In the genomic region with DNA sequence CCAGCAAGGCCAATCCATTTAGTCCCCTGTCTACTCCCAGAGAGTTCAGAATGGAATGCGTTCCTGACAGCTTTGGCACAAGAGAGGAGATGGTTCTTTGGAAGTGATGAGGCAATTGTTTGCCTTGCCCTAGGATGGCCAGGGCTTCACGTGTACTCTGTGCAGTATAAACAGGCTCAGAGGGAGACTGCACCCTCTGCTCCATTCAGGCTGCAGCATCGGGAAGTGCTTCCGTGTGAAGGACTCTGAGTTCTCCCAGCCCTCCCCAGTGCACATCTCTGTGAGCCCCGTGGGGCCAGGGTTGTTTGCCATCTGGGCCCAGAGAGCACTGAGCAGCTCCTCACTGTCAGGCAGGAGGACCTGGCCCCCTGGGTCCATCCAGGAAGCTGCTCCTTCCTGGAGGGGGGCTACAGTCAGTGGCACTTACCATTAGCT, we compare ENCODE assay signal across 1 cellular context.
A peak's percentile ranks its signal among the peaks of the same experiment; 100 is the strongest.
TF ChIP-seq lines count a peak whose summit lies in the region.

No MANE protein-coding gene starts in this region.

TF ChIP-seq in HepG2, 621 proteins besides CTCF, POLR2A, EP300 and RAD21 (continued from another document and continues in another):
- TF ChIP-seq ZNF792 (CRISPR knock-in tag; IDR thresholded peaks at IDR 0.05) (0 out of 2 replicates have a peak, but pooled peaks have one; percentile 52), BCL6 (CRISPR knock-in tag; IDR thresholded peaks at IDR 0.05) (peak; percentile 80), ZNF775 (CRISPR knock-in tag; IDR thresholded peaks at IDR 0.05; ENCODE audit: borderline replicate concordance) (no peak), MXD4 (CRISPR knock-in tag; IDR thresholded peaks at IDR 0.05) (peak; percentile 80), FOXC1 (CRISPR knock-in tag; IDR thresholded peaks at IDR 0.05; ENCODE audit: borderline replicate concordance) (no peak), TAF1 (CRISPR knock-in tag; IDR thresholded peaks at IDR 0.05) (peak; percentile 21; the same call in 1 of the 2 replicates), PAX8 (CRISPR knock-in tag; IDR thresholded peaks at IDR 0.05; ENCODE audit: borderline replicate concordance) (no peak), PLRG1 (conservative IDR thresholded peaks at IDR 0.05) (no peak), HMGA1 (CRISPR knock-in tag; conservative IDR thresholded peaks at IDR 0.05) (no peak), CAMTA2 (CRISPR knock-in tag; IDR thresholded peaks at IDR 0.05; ENCODE audit: borderline replicate concordance) (no peak), ZSCAN21 (CRISPR knock-in tag; IDR thresholded peaks at IDR 0.05; ENCODE audit: borderline replicate concordance) (peak; percentile 86; the same call in 1 of the 2 replicates), ZNF674 (CRISPR knock-in tag; IDR thresholded peaks at IDR 0.05; ENCODE audit: low read depth) (0 out of 2 replicates have a peak, but pooled peaks have one; percentile 61), EED (CRISPR knock-in tag; IDR thresholded peaks at IDR 0.05) (no peak; the same call in 1 of the 2 replicates), ZBTB20 (CRISPR knock-in tag; IDR thresholded peaks at IDR 0.05; ENCODE audit: borderline replicate concordance, low read depth) (peak; percentile 60; the same call in 1 of the 2 replicates), MXI1 (IDR thresholded peaks at IDR 0.05; ENCODE audit: borderline replicate concordance, low read depth, low read length) (peak; percentile 61; the same call in 1 of the 3 replicates), GTF2F1 (IDR thresholded peaks at IDR 0.05; ENCODE audit: low read length) (no peak), HES4 (CRISPR knock-in tag; IDR thresholded peaks at IDR 0.05; ENCODE audit: borderline replicate concordance) (no peak)
- TF ChIP-seq, protein P1, sequence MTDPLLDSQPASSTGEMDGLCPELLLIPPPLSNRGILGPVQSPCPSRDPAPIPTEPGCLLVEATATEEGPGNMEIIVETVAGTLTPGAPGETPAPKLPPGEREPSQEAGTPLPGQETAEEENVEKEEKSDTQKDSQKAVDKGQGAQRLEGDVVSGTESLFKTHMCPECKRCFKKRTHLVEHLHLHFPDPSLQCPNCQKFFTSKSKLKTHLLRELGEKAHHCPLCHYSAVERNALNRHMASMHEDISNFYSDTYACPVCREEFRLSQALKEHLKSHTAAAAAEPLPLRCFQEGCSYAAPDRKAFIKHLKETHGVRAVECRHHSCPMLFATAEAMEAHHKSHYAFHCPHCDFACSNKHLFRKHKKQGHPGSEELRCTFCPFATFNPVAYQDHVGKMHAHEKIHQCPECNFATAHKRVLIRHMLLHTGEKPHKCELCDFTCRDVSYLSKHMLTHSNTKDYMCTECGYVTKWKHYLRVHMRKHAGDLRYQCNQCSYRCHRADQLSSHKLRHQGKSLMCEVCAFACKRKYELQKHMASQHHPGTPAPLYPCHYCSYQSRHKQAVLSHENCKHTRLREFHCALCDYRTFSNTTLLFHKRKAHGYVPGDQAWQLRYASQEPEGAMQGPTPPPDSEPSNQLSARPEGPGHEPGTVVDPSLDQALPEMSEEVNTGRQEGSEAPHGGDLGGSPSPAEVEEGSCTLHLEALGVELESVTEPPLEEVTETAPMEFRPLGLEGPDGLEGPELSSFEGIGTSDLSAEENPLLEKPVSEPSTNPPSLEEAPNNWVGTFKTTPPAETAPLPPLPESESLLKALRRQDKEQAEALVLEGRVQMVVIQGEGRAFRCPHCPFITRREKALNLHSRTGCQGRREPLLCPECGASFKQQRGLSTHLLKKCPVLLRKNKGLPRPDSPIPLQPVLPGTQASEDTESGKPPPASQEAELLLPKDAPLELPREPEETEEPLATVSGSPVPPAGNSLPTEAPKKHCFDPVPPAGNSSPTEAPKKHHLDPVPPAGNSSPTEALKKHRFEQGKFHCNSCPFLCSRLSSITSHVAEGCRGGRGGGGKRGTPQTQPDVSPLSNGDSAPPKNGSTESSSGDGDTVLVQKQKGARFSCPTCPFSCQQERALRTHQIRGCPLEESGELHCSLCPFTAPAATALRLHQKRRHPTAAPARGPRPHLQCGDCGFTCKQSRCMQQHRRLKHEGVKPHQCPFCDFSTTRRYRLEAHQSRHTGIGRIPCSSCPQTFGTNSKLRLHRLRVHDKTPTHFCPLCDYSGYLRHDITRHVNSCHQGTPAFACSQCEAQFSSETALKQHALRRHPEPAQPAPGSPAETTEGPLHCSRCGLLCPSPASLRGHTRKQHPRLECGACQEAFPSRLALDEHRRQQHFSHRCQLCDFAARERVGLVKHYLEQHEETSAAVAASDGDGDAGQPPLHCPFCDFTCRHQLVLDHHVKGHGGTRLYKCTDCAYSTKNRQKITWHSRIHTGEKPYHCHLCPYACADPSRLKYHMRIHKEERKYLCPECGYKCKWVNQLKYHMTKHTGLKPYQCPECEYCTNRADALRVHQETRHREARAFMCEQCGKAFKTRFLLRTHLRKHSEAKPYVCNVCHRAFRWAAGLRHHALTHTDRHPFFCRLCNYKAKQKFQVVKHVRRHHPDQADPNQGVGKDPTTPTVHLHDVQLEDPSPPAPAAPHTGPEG (CRISPR knock-in tag; IDR thresholded peaks at IDR 0.05), result no peak
- TF ChIP-seq, protein P2, sequence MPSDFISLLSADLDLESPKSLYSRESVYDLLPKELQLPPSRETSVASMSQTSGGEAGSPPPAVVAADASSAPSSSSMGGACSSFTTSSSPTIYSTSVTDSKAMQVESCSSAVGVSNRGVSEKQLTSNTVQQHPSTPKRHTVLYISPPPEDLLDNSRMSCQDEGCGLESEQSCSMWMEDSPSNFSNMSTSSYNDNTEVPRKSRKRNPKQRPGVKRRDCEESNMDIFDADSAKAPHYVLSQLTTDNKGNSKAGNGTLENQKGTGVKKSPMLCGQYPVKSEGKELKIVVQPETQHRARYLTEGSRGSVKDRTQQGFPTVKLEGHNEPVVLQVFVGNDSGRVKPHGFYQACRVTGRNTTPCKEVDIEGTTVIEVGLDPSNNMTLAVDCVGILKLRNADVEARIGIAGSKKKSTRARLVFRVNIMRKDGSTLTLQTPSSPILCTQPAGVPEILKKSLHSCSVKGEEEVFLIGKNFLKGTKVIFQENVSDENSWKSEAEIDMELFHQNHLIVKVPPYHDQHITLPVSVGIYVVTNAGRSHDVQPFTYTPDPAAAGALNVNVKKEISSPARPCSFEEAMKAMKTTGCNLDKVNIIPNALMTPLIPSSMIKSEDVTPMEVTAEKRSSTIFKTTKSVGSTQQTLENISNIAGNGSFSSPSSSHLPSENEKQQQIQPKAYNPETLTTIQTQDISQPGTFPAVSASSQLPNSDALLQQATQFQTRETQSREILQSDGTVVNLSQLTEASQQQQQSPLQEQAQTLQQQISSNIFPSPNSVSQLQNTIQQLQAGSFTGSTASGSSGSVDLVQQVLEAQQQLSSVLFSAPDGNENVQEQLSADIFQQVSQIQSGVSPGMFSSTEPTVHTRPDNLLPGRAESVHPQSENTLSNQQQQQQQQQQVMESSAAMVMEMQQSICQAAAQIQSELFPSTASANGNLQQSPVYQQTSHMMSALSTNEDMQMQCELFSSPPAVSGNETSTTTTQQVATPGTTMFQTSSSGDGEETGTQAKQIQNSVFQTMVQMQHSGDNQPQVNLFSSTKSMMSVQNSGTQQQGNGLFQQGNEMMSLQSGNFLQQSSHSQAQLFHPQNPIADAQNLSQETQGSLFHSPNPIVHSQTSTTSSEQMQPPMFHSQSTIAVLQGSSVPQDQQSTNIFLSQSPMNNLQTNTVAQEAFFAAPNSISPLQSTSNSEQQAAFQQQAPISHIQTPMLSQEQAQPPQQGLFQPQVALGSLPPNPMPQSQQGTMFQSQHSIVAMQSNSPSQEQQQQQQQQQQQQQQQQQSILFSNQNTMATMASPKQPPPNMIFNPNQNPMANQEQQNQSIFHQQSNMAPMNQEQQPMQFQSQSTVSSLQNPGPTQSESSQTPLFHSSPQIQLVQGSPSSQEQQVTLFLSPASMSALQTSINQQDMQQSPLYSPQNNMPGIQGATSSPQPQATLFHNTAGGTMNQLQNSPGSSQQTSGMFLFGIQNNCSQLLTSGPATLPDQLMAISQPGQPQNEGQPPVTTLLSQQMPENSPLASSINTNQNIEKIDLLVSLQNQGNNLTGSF (CRISPR knock-in tag; IDR thresholded peaks at IDR 0.05), result no peak
- TF ChIP-seq, protein P3, sequence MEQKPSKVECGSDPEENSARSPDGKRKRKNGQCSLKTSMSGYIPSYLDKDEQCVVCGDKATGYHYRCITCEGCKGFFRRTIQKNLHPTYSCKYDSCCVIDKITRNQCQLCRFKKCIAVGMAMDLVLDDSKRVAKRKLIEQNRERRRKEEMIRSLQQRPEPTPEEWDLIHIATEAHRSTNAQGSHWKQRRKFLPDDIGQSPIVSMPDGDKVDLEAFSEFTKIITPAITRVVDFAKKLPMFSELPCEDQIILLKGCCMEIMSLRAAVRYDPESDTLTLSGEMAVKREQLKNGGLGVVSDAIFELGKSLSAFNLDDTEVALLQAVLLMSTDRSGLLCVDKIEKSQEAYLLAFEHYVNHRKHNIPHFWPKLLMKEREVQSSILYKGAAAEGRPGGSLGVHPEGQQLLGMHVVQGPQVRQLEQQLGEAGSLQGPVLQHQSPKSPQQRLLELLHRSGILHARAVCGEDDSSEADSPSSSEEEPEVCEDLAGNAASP (CRISPR knock-in tag; IDR thresholded peaks at IDR 0.05; ENCODE audit: borderline replicate concordance), result peak; percentile 93
- TF ChIP-seq, protein P4, sequence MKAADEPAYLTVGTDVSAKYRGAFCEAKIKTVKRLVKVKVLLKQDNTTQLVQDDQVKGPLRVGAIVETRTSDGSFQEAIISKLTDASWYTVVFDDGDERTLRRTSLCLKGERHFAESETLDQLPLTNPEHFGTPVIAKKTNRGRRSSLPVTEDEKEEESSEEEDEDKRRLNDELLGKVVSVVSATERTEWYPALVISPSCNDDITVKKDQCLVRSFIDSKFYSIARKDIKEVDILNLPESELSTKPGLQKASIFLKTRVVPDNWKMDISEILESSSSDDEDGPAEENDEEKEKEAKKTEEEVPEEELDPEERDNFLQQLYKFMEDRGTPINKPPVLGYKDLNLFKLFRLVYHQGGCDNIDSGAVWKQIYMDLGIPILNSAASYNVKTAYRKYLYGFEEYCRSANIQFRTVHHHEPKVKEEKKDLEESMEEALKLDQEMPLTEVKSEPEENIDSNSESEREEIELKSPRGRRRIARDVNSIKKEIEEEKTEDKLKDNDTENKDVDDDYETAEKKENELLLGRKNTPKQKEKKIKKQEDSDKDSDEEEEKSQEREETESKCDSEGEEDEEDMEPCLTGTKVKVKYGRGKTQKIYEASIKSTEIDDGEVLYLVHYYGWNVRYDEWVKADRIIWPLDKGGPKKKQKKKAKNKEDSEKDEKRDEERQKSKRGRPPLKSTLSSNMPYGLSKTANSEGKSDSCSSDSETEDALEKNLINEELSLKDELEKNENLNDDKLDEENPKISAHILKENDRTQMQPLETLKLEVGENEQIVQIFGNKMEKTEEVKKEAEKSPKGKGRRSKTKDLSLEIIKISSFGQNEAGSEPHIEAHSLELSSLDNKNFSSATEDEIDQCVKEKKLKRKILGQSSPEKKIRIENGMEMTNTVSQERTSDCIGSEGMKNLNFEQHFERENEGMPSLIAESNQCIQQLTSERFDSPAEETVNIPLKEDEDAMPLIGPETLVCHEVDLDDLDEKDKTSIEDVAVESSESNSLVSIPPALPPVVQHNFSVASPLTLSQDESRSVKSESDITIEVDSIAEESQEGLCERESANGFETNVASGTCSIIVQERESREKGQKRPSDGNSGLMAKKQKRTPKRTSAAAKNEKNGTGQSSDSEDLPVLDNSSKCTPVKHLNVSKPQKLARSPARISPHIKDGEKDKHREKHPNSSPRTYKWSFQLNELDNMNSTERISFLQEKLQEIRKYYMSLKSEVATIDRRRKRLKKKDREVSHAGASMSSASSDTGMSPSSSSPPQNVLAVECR (CRISPR knock-in tag; IDR thresholded peaks at IDR 0.05; ENCODE audit: borderline replicate concordance), result peak; percentile 71; the same call in 1 of the 2 replicates
- TF ChIP-seq, protein P5, sequence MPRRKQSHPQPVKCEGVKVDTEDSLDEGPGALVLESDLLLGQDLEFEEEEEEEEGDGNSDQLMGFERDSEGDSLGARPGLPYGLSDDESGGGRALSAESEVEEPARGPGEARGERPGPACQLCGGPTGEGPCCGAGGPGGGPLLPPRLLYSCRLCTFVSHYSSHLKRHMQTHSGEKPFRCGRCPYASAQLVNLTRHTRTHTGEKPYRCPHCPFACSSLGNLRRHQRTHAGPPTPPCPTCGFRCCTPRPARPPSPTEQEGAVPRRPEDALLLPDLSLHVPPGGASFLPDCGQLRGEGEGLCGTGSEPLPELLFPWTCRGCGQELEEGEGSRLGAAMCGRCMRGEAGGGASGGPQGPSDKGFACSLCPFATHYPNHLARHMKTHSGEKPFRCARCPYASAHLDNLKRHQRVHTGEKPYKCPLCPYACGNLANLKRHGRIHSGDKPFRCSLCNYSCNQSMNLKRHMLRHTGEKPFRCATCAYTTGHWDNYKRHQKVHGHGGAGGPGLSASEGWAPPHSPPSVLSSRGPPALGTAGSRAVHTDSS (CRISPR knock-in tag; conservative IDR thresholded peaks at IDR 0.05), result no peak
- TF ChIP-seq, protein P6, sequence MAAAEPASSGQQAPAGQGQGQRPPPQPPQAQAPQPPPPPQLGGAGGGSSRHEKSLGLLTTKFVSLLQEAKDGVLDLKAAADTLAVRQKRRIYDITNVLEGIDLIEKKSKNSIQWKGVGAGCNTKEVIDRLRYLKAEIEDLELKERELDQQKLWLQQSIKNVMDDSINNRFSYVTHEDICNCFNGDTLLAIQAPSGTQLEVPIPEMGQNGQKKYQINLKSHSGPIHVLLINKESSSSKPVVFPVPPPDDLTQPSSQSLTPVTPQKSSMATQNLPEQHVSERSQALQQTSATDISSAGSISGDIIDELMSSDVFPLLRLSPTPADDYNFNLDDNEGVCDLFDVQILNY (CRISPR knock-in tag; conservative IDR thresholded peaks at IDR 0.05), result no peak
- TF ChIP-seq, protein P7, sequence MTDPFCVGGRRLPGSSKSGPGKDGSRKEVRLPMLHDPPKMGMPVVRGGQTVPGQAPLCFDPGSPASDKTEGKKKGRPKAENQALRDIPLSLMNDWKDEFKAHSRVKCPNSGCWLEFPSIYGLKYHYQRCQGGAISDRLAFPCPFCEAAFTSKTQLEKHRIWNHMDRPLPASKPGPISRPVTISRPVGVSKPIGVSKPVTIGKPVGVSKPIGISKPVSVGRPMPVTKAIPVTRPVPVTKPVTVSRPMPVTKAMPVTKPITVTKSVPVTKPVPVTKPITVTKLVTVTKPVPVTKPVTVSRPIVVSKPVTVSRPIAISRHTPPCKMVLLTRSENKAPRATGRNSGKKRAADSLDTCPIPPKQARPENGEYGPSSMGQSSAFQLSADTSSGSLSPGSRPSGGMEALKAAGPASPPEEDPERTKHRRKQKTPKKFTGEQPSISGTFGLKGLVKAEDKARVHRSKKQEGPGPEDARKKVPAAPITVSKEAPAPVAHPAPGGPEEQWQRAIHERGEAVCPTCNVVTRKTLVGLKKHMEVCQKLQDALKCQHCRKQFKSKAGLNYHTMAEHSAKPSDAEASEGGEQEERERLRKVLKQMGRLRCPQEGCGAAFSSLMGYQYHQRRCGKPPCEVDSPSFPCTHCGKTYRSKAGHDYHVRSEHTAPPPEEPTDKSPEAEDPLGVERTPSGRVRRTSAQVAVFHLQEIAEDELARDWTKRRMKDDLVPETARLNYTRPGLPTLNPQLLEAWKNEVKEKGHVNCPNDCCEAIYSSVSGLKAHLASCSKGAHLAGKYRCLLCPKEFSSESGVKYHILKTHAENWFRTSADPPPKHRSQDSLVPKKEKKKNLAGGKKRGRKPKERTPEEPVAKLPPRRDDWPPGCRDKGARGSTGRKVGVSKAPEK (CRISPR knock-in tag; IDR thresholded peaks at IDR 0.05; ENCODE audit: borderline replicate concordance), result peak; percentile 84; the same call in 1 of the 2 replicates
- TF ChIP-seq, protein P8, sequence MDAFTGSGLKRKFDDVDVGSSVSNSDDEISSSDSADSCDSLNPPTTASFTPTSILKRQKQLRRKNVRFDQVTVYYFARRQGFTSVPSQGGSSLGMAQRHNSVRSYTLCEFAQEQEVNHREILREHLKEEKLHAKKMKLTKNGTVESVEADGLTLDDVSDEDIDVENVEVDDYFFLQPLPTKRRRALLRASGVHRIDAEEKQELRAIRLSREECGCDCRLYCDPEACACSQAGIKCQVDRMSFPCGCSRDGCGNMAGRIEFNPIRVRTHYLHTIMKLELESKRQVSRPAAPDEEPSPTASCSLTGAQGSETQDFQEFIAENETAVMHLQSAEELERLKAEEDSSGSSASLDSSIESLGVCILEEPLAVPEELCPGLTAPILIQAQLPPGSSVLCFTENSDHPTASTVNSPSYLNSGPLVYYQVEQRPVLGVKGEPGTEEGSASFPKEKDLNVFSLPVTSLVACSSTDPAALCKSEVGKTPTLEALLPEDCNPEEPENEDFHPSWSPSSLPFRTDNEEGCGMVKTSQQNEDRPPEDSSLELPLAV (CRISPR knock-in tag; conservative IDR thresholded peaks at IDR 0.05; ENCODE audit: low read depth), result no peak
